8 cellular contexts compared by ENCODE assay signal in the genomic region with DNA sequence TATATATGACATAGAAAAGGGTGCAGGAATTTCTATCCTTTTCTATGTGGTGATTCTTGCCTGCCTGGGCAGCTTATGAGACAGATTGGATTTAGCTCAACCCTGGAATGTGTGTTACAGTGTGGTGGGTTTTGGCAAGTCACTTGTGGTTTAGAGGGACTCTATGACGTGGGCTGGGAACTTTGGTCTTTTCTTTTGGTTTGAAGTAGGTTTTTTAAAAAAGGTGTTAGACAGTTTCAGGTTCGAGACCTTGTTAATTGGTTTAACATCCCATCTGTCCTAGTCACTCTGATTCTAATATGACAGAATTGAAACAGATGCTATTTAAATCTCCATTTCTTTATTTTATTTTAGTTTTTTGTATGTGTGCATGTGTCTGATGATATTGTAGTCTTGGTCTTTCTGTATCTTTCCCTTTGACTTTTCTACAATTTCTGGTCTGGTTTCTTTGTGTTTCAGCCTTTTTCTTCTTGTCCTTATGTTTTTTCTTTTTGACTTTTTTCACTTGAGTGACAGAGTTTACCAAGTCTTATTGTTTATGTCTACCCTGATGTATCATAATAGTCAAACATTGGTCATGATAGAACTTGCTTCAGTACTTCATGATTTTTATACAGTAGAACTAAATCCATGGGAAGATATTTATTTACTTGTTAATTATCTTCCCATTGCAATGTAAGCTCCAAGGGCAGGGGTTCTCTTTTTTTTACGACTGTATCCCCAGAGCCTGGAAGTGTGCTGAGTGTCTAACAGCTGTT.
A peak's percentile ranks its signal among the peaks of the same experiment; 100 is the strongest.
DNase-seq lines count a peak whose midpoint lies in the region; ATAC-seq and TF ChIP-seq lines count a peak whose summit lies in the region.

No MANE protein-coding gene starts in this region.

- H3K36me3 Mint-ChIP-seq in activated naive CD8-positive, alpha-beta T cell treated with anti-CD3 and anti-CD28 coated beads for 36 hours = peaks cover 15% of the 10 kb centered on the region

- H2AFZ ChIP-seq in osteoblast (ENCODE audit: low read length) = no peak overlapping the region

- H3K4me2 ChIP-seq in osteoblast (ENCODE audit: insufficient read depth, low read length) = no peak overlapping the region

- peak; percentile 69 for ATAC-seq in GM18907 (IDR thresholded peaks at IDR 0.05; ENCODE audit: unreplicated experiment)
- peak; percentile 59 for ATAC-seq in HG03097 (IDR thresholded peaks at IDR 0.05; ENCODE audit: low FRiP score, unreplicated experiment)

- no peaks in the 10 kb centered on the region for H3K27me3 ChIP-seq in osteoblast (ENCODE audit: insufficient read depth, low read length)

- no peaks in the 10 kb centered on the region for H3K79me2 ChIP-seq in osteoblast (ENCODE audit: insufficient read depth, low read length)

- H3K36me3 ChIP-seq in osteoblast (ENCODE audit: insufficient read depth, low read length) = no peaks in the 10 kb centered on the region

- H3K27me3 Mint-ChIP-seq in activated naive CD8-positive, alpha-beta T cell treated with anti-CD3 and anti-CD28 coated beads for 36 hours = no peaks in the 10 kb centered on the region

- TF ChIP-seq CTCF in osteoblast (IDR thresholded peaks at IDR 0.05; ENCODE audit: extremely low read depth, low read depth, low read length) = no peak

- DNase-seq in AG20443 (ENCODE audit: low spot score) = peak; percentile 20
- peak; percentile 52 for DNase-seq in activated naive CD8-positive, alpha-beta T cell treated with anti-CD3 and anti-CD28 coated beads for 36 hours
- no peak for DNase-seq in dedifferentiated amniotic fluid mesenchymal stem cell (ENCODE audit: extremely low spot score)
- no peak for DNase-seq in cerebellum (ENCODE audit: low spot score)
- DNase-seq in osteoblast (ENCODE audit: insufficient read length, low spot score, missing footprints) = no peak
- DNase-seq in NCI-H345 (lab: John Stamatoyannopoulos, UW) = no peak

- H3K27ac Mint-ChIP-seq in activated naive CD8-positive, alpha-beta T cell treated with anti-CD3 and anti-CD28 coated beads for 36 hours = peak overlapping the region; percentile 36

- H3K4me3 ChIP-seq in osteoblast (ENCODE audit: insufficient read depth, low read length) = no peak overlapping the region

- H3K4me1 ChIP-seq in osteoblast (ENCODE audit: insufficient read depth, low read length) = peaks cover 6% of the 10 kb centered on the region

- peaks cover 3% of the 10 kb centered on the region for H3K9me3 Mint-ChIP-seq in activated naive CD8-positive, alpha-beta T cell treated with anti-CD3 and anti-CD28 coated beads for 36 hours

- no peaks in the 10 kb centered on the region for H3K9me3 ChIP-seq in osteoblast (ENCODE audit: low read depth, low read length)

- H3K4me1 Mint-ChIP-seq in activated naive CD8-positive, alpha-beta T cell treated with anti-CD3 and anti-CD28 coated beads for 36 hours = peaks cover 46% of the 10 kb centered on the region

- H3K4me3 Mint-ChIP-seq in activated naive CD8-positive, alpha-beta T cell treated with anti-CD3 and anti-CD28 coated beads for 36 hours = peak overlapping the region; percentile 27

- no peaks in the 10 kb centered on the region for H4K20me1 ChIP-seq in osteoblast (ENCODE audit: insufficient read depth, low read length)

- no peak overlapping the region for H3K27ac ChIP-seq in osteoblast (ENCODE audit: low read depth, low read length)

Comparison
In these comparisons a context has a peak if more than half of its experiments do, and no peak if none do; other contexts are left out.
1. DNase-seq: peak in AG20443 (single experiment) and activated naive CD8-positive, alpha-beta T cell treated with anti-CD3 and anti-CD28 coated beads for 36 hours (single experiment); none in dedifferentiated amniotic fluid mesenchymal stem cell (single experiment), cerebellum (single experiment), osteoblast (single experiment) and NCI-H345 (single experiment).